ENCODE assay signal across 8 cellular contexts in the genomic region with DNA sequence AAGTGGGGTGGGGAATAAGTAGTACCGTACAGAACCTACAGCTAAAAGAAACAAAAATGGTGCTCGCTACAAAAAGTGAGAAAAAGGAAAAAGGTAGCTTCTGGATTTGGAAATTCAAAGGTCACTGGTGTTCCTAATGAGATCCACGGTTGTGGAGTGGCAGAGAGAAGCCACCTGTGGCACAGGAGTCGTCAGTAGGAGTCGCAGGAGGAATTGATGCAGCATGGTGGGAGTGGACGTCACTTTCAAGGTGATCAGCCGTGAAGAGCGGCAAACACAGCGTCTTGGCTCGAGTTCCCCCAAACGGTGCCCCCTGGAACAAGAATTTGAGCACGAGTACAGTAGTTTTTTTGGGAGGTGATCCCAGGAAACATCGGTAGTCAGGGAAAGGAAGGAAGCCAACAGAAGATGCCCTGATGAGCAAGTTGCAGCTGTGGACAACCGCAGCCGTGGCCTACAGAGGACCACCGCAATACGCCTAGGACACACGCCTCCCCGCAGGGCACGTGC. TPM values are rescaled to one million over a fixed set of nuclear protein-coding genes. Genes with fewer than 3 reads are reported as not detected.
DNase-seq lines count a peak whose midpoint lies in the region; ATAC-seq and TF ChIP-seq lines count a peak whose summit lies in the region.

No MANE protein-coding gene starts in this region.

- H3K27me3 ChIP-seq in dorsolateral prefrontal cortex (no peaks in the 10 kb centered on the region), neutrophil (peaks cover 5% of the 10 kb centered on the region)

- peak in 2 of 3 experiments; percentile 59 to 69 for DNase-seq in NCI-H1417 (lab: John Stamatoyannopoulos, UW)
- DNase-seq in NCI-H1417 treated with DMSO at 0.1 percent for 48 hours (lab: John Stamatoyannopoulos, UW), result no peak
- no peak for DNase-seq in dorsolateral prefrontal cortex
- DNase-seq in OCI-M1 (lab: John Stamatoyannopoulos, UW), result no peak
- DNase-seq in NOMO-1 treated with DMSO at 0.1 percent for 48 hours (lab: John Stamatoyannopoulos, UW; ENCODE audit: unreplicated experiment), result no peak
- no peak for DNase-seq in iPS-NIHi11 (ENCODE audit: low spot score)

- H3K9me3 ChIP-seq in neutrophil, result no peaks in the 10 kb centered on the region

- H3K27ac ChIP-seq in dorsolateral prefrontal cortex (peak overlapping the region in 55 of 59 donors; percentile 19 to 97 (median 92)), neutrophil (peak overlapping the region; percentile 92)

- peak; percentile 11; the same call in 2 of the 3 replicates for ATAC-seq in SK-N-SH treated with all-trans-retinoic acid at 6 μM for 48 hours

- intact Hi-C loops in dorsolateral prefrontal cortex (cut with DNase I), result loop anchor here (1.0 to 10.0 kb wide), 8 partner anchors 62 to 426 kb away; partner anchors contain the start of genes TMEM87B (in 2 of the 2), CHCHD5 (in 1 of the 2), POLR1B (in 1 of the 2) and ZC3H6 (in 1 of the 2)

- TF ChIP-seq CTCF in dorsolateral prefrontal cortex (IDR thresholded peaks at IDR 0.05 in 54 of 56, conservative IDR thresholded peaks at IDR 0.05 in 2 of 56; ENCODE audit: low read depth in 1 of 56, partially characterized antibody in 56 of 56) (no peak), neutrophil (IDR thresholded peaks at IDR 0.05) (no peak)

- H3K4me3 ChIP-seq in dorsolateral prefrontal cortex (peak overlapping the region; percentile 57 to 97 (median 83)), neutrophil (ENCODE audit: low read depth in 1 of 2, low read length in 1 of 2) (peak overlapping the region; percentile 73 to 83)

- no peaks in the 10 kb centered on the region for H3K36me3 ChIP-seq in neutrophil

- H3K4me1 ChIP-seq in neutrophil (ENCODE audit: control insufficient read depth in 1 of 2, insufficient read depth in 1 of 2, low read depth in 1 of 2, low read length in 1 of 2), result peaks cover 23 to 28% of the 10 kb centered on the region in 2 experiments

TF ChIP-seq in SK-N-SH treated with all-trans-retinoic acid at 6 μM for 48 hours, 23 proteins besides CTCF, POLR2A, EP300 and RAD21:
- TF ChIP-seq ZNF70 (CRISPR knock-in tag; IDR thresholded peaks at IDR 0.05), result no peak
- no peak for TF ChIP-seq GLIS3 (CRISPR knock-in tag; IDR thresholded peaks at IDR 0.05)
- TF ChIP-seq, protein P1, sequence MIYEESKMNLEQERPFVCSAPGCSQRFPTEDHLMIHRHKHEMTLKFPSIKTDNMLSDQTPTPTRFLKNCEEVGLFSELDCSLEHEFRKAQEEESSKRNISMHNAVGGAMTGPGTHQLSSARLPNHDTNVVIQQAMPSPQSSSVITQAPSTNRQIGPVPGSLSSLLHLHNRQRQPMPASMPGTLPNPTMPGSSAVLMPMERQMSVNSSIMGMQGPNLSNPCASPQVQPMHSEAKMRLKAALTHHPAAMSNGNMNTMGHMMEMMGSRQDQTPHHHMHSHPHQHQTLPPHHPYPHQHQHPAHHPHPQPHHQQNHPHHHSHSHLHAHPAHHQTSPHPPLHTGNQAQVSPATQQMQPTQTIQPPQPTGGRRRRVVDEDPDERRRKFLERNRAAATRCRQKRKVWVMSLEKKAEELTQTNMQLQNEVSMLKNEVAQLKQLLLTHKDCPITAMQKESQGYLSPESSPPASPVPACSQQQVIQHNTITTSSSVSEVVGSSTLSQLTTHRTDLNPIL (CRISPR knock-in tag; IDR thresholded peaks at IDR 0.05; ENCODE audit: low read depth), result no peak
- TF ChIP-seq, protein P2, sequence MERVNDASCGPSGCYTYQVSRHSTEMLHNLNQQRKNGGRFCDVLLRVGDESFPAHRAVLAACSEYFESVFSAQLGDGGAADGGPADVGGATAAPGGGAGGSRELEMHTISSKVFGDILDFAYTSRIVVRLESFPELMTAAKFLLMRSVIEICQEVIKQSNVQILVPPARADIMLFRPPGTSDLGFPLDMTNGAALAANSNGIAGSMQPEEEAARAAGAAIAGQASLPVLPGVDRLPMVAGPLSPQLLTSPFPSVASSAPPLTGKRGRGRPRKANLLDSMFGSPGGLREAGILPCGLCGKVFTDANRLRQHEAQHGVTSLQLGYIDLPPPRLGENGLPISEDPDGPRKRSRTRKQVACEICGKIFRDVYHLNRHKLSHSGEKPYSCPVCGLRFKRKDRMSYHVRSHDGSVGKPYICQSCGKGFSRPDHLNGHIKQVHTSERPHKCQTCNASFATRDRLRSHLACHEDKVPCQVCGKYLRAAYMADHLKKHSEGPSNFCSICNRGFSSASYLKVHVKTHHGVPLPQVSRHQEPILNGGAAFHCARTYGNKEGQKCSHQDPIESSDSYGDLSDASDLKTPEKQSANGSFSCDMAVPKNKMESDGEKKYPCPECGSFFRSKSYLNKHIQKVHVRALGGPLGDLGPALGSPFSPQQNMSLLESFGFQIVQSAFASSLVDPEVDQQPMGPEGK (CRISPR knock-in tag; IDR thresholded peaks at IDR 0.05; ENCODE audit: borderline replicate concordance), result no peak
- no peak for TF ChIP-seq ARNTL (CRISPR knock-in tag; IDR thresholded peaks at IDR 0.05; ENCODE audit: borderline replicate concordance, low read depth)
- TF ChIP-seq TOX (CRISPR knock-in tag; IDR thresholded peaks at IDR 0.05; ENCODE audit: borderline replicate concordance), result no peak
- no peak for TF ChIP-seq TSHZ2 (CRISPR knock-in tag; IDR thresholded peaks at IDR 0.05)
- TF ChIP-seq ZNF8 (CRISPR knock-in tag; IDR thresholded peaks at IDR 0.05), result no peak
- TF ChIP-seq ZFP30 (CRISPR knock-in tag; IDR thresholded peaks at IDR 0.05), result no peak
- no peak for TF ChIP-seq TCF4 (CRISPR knock-in tag; IDR thresholded peaks at IDR 0.05; ENCODE audit: borderline replicate concordance)
- no peak for TF ChIP-seq ZNF565 (CRISPR knock-in tag; conservative IDR thresholded peaks at IDR 0.05; ENCODE audit: low read depth)
- no peak for TF ChIP-seq SNAI2 (CRISPR knock-in tag; IDR thresholded peaks at IDR 0.05)
TF ChIP-seq in SK-N-SH treated with all-trans-retinoic acid at 6 μM for 48 hours: peak in this region for 0.

RNA-seq across cellular contexts. Expression of gene TTL, which starts 1.4 kb away (rescaled TPM):
- total RNA-seq in dorsolateral prefrontal cortex, result 10 to 100 TPM; 43.6 to 88.0 (median 62.9) TPM

RNA-seq across cellular contexts. Expression of gene RGPD8, which starts 47.1 kb away (rescaled TPM):
- 10 to 100 TPM; 22.6 to 76.9 (median 45.9) TPM for total RNA-seq in dorsolateral prefrontal cortex

Comparison
In these comparisons a context has a peak if more than half of its experiments do, and no peak if none do; other contexts are left out.
1. DNase-seq: peak in NCI-H1417 (2 of 3); none in NCI-H1417 treated with DMSO at 0.1 percent for 48 hours (single experiment), dorsolateral prefrontal cortex (0 of 10), OCI-M1 (single experiment), NOMO-1 treated with DMSO at 0.1 percent for 48 hours (single experiment) and iPS-NIHi11 (single experiment).